ENCODE assay signal across 1 cellular context in the genomic region with DNA sequence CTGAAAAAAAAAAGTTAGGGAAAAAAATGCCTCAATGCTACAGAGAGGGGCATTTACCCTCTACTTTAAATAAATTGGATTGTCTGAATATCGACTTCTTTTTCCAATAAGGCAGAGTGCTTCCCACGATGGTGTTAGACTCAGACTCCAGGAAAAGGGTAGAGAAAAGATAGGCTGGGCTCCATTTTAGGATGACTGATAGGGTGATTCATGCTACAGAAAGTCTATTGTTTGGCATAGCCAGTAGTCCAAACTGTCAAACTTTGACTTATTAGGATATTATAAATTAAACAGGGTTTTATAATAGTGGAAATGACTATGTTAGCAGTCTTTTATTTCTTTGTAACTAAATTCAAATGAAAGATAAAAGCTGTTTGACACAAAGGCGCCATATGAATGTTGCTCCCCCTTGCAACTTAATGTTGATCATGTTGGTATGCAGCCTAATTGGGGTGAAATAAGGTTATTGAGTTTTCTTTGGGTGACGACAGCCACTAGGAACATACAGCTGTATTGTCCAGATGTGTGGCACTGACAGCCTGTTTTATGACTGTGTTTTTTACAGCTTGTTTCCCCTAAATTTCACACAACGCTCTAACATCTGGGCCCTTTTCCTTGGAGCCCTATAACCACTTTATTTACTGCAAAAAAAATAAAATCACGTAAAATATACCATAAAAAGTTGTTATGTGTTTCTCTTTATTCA.
TF ChIP-seq lines count a peak whose summit lies in the region.

No MANE protein-coding gene starts in this region.

TF ChIP-seq in endothelial cell of umbilical vein, 7 proteins besides CTCF, POLR2A, EP300 and RAD21:
- TF ChIP-seq, protein P1, sequence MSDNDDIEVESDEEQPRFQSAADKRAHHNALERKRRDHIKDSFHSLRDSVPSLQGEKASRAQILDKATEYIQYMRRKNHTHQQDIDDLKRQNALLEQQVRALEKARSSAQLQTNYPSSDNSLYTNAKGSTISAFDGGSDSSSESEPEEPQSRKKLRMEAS (IDR thresholded peaks at IDR 0.05; ENCODE audit: insufficient read depth, insufficient read length): no peak
- TF ChIP-seq GATA2 (IDR thresholded peaks at IDR 0.05; ENCODE audit: insufficient read depth, insufficient read length, low read depth, low read length): no peak
TF ChIP-seq in endothelial cell of umbilical vein: peak in this region for 0.
